In genomic region chr6:140921366-140922226, GRCh38 we compare ENCODE assay signal across 9 cellular contexts.
DNase-seq lines count a peak whose midpoint lies in the region; ATAC-seq and TF ChIP-seq lines count a peak whose summit lies in the region.
"Had no signal": no experiment of that assay in that cellular context is flagged by ENCODE, and none has a peak within 500 bp of the region (broad histone marks: within the 10 kb centered on the region; RNA-seq: fewer than 3 reads in every experiment).

No MANE protein-coding gene starts in this region.

- H3K4me1 Mint-ChIP-seq in neural progenitor cell: no peaks in the 10 kb centered on the region

- no peak overlapping the region for H3K9ac ChIP-seq in neural progenitor cell

- no peaks in the 10 kb centered on the region; the same call in 1 of the 2 replicates for H3K9me3 ChIP-seq in BE2C
- no peaks in the 10 kb centered on the region for H3K9me3 ChIP-seq in neural progenitor cell (ENCODE audit: low read depth)
- H3K9me3 ChIP-seq: neutrophil had no signal

- no peaks in the 10 kb centered on the region for H3K27me3 ChIP-seq in BE2C
- no peaks in the 10 kb centered on the region for H3K27me3 ChIP-seq in neural progenitor cell
- H3K27me3 ChIP-seq: neutrophil had no signal

- H3K4me3 Mint-ChIP-seq in neural progenitor cell: no peak overlapping the region

- no peak overlapping the region for H3K4me3 ChIP-seq in BE2C (ENCODE audit: low read depth, low read length)
- H3K4me3 ChIP-seq in neural progenitor cell: no peak overlapping the region

- CTCF ChIA-PET in RWPE1 (lab: Yijun Ruan, JAX): interaction anchor here (0.5 to 1.0 kb wide), 8 partner anchors 10 to 1784 kb away, joined by 3 to 7 read pairs (median 3); no protein-coding TSS in a partner anchor

- DNase-seq in BE2C (no peak), HS-5 (ENCODE audit: low read depth) (peak; percentile 67), RWPE1 (ENCODE audit: low spot score) (peak; percentile 57), neural progenitor cell (ENCODE audit: low spot score) (peak; percentile 58), OCI-M2 (lab: John Stamatoyannopoulos, UW; ENCODE audit: unreplicated experiment) (no peak)
- DNase-seq in activated effector memory CD4-positive, alpha-beta T cell treated with anti-CD3 and anti-CD28 coated beads, Interleukin-2, amount 50 U/mL, for 16 hours: no peak

- ATAC-seq in GM18511 (IDR thresholded peaks at IDR 0.05; ENCODE audit: unreplicated experiment) (peak; percentile 69), esophagus mucosa (peak; percentile 96)

- H3K27ac Mint-ChIP-seq in neural progenitor cell: no peak overlapping the region

- TF ChIP-seq CTCF in BE2C (IDR thresholded peaks at IDR 0.05; ENCODE audit: low read depth, low read length) (peak; percentile 39), RWPE1 (conservative IDR thresholded peaks at IDR 0.05; ENCODE audit: low read depth) (peak; percentile 53), neural progenitor cell (IDR thresholded peaks at IDR 0.05) (peak; percentile 78)

- H3K9me3 Mint-ChIP-seq in neural progenitor cell: peaks cover 2% of the 10 kb centered on the region

- H3K36me3 ChIP-seq in BE2C (no peaks in the 10 kb centered on the region), neural progenitor cell (no peaks in the 10 kb centered on the region)
- H3K36me3 ChIP-seq: neutrophil had no signal

- no peaks in the 10 kb centered on the region for H3K79me2 ChIP-seq in neural progenitor cell (ENCODE audit: low read depth)

- H3K27ac ChIP-seq in RWPE1 (no peak overlapping the region), neural progenitor cell (no peak overlapping the region)
- H3K27ac ChIP-seq: neutrophil had no signal

- POLR2A ChIA-PET in RWPE1 (lab: Yijun Ruan, JAX; ENCODE audit: low non-redundant PET): no interaction called here

- H3F3A ChIP-seq in neural progenitor cell (ENCODE audit: low read depth): no peaks in the 10 kb centered on the region

- H3K4me1 ChIP-seq in BE2C: no peaks in the 10 kb centered on the region
- H3K4me1 ChIP-seq in neural progenitor cell: no peaks in the 10 kb centered on the region

- peak overlapping the region; percentile 63 for H2AFZ ChIP-seq in neural progenitor cell (replicated peaks)

- peaks cover 3% of the 10 kb centered on the region for H3K27me3 Mint-ChIP-seq in neural progenitor cell (ENCODE audit: insufficient read depth, low read depth)

- H3K36me3 Mint-ChIP-seq in neural progenitor cell: no peaks in the 10 kb centered on the region

- H3K4me2 ChIP-seq in neural progenitor cell: no peak overlapping the region

- H4K20me1 ChIP-seq in neural progenitor cell (ENCODE audit: low read depth): no peaks in the 10 kb centered on the region

Comparison
In these comparisons a context has a peak if more than half of its experiments do, and no peak if none do; other contexts are left out.
1. DNase-seq: peak in HS-5 (single experiment), RWPE1 (single experiment) and neural progenitor cell (single experiment); none in BE2C (single experiment), OCI-M2 (single experiment) and activated effector memory CD4-positive, alpha-beta T cell treated with anti-CD3 and anti-CD28 coated beads, Interleukin-2, amount 50 U/mL, for 16 hours (single experiment).
2. Peak in every context shown above with its lines, with median percentiles within 50 percentile points of each other: CTCF ChIP-seq.